ENCODE assay signal across 15 cellular contexts in genomic region chr19:17036640-17037039, GRCh38. TPM values are rescaled to one million over a fixed set of nuclear protein-coding genes. Genes with fewer than 3 reads are reported as not detected.
A peak's percentile ranks its signal among the peaks of the same experiment; 100 is the strongest.
DNase-seq lines count a peak whose midpoint lies in the region; ATAC-seq and FAIRE-seq lines count a peak whose summit lies in the region.
"Had no signal": no experiment of that assay in that cellular context is flagged by ENCODE, and none has a peak within 500 bp of the region (broad histone marks: within the 10 kb centered on the region; RNA-seq: fewer than 3 reads in every experiment).

No MANE protein-coding gene starts in this region.

- H3K9me3 Mint-ChIP-seq in dendritic cell treated with granulocyte-macrophage colony-stimulating factor and Interleukin-4, amounts not matched to agents 40 ng/mL and 50 ng/mL, for 4 days, result no peaks in the 10 kb centered on the region
- H3K9me3 Mint-ChIP-seq: CD8-positive, alpha-beta memory T cell had no signal

- no peak overlapping the region for H3K4me3 Mint-ChIP-seq in dendritic cell treated with granulocyte-macrophage colony-stimulating factor and Interleukin-4, amounts not matched to agents 40 ng/mL and 50 ng/mL, for 4 days
- H3K4me3 Mint-ChIP-seq: B cell; CD8-positive, alpha-beta memory T cell had no signal

- DNase-seq in Right ventricle myocardium inferior (ENCODE audit: missing footprints) (peak; percentile 45), cardiac septum (ENCODE audit: low spot score) (no peak), HTR-8/SVneo (ENCODE audit: insufficient read length, low spot score) (no peak), D341Med (ENCODE audit: low spot score) (no peak), NCI-H524 (lab: John Stamatoyannopoulos, UW) (no peak)
- DNase-seq: Caco-2; CD8-positive, alpha-beta memory T cell; HCEC 1CT had no signal

- FAIRE-seq in HTR-8/SVneo (lab: Jason Lieb, UNC), result peak; percentile 80
- FAIRE-seq: A204.1, GM18507 had no signal

- intact Hi-C loops in Right ventricle myocardium inferior (cut with DNase I) (no loop called here), cardiac septum (cut with DNase I) (no loop called here)
- intact Hi-C loops in dendritic cell treated with granulocyte-macrophage colony-stimulating factor and Interleukin-4, amounts not matched to agents 40 ng/mL and 50 ng/mL, for 4 days (cut with micrococcal nuclease), result loop anchor here (10.0 kb wide), 1 partner anchor 82 kb away; no protein-coding TSS in a partner anchor

- H3K36me3 Mint-ChIP-seq in dendritic cell treated with granulocyte-macrophage colony-stimulating factor and Interleukin-4, amounts not matched to agents 40 ng/mL and 50 ng/mL, for 4 days (ENCODE audit: low read depth), result no peaks in the 10 kb centered on the region

- H3K27me3 Mint-ChIP-seq in dendritic cell treated with granulocyte-macrophage colony-stimulating factor and Interleukin-4, amounts not matched to agents 40 ng/mL and 50 ng/mL, for 4 days, result peaks cover 31% of the 10 kb centered on the region

- H3K27ac Mint-ChIP-seq in dendritic cell treated with granulocyte-macrophage colony-stimulating factor and Interleukin-4, amounts not matched to agents 40 ng/mL and 50 ng/mL, for 4 days, result peak overlapping the region; percentile 77
- H3K27ac Mint-ChIP-seq: B cell; CD8-positive, alpha-beta memory T cell had no signal

- H3K4me1 Mint-ChIP-seq in dendritic cell treated with granulocyte-macrophage colony-stimulating factor and Interleukin-4, amounts not matched to agents 40 ng/mL and 50 ng/mL, for 4 days (ENCODE audit: low read depth), result peaks cover 15% of the 10 kb centered on the region
- H3K4me1 Mint-ChIP-seq: B cell; CD8-positive, alpha-beta memory T cell had no signal

- ATAC-seq in Right ventricle myocardium inferior, result no peak
- ATAC-seq in GM18867 (IDR thresholded peaks at IDR 0.05; ENCODE audit: unreplicated experiment), result no peak

RNA-seq across cellular contexts. Expression of gene CPAMD8, which starts 10.0 kb away (rescaled TPM):
- 16.0 TPM for total RNA-seq in Right ventricle myocardium inferior
- 7.1 TPM for total RNA-seq in cardiac septum
- total RNA-seq: Daoy, H4 had no signal

RNA-seq across cellular contexts. Expression of gene HAUS8, which starts 38.6 kb away (rescaled TPM):
- 5.4 TPM for total RNA-seq in Right ventricle myocardium inferior
- total RNA-seq in cardiac septum, result 2.6 TPM

RNA-seq across cellular contexts. Expression of gene MYO9B, which starts 38.9 kb away (rescaled TPM):
- total RNA-seq in Right ventricle myocardium inferior (33.2 TPM), cardiac septum (35.6 TPM)
